16 cellular contexts compared by ENCODE assay signal in the genomic region with DNA sequence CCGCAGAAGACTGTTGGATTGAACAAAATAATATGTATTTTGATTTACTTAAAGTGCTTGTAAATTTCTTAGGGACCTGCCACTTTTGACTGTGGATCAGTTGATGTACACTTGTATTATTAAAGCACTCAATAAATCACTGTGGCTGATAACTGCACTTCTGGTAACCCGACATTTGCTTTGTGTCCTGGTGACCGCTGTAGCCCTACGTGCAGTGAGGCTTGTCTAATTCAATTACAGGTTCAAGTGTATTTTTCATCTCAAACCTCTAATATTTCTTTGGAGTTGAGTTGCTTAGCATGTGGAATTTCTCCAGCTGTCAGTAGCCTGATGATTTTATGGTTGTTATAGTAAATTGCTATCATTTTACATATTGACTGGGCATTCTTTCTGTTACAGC.
A peak's percentile ranks its signal among the peaks of the same experiment; 100 is the strongest.
DNase-seq lines count a peak whose midpoint lies in the region; ATAC-seq and TF ChIP-seq lines count a peak whose summit lies in the region.
"Had no signal": no experiment of that assay in that cellular context is flagged by ENCODE, and none has a peak within 500 bp of the region (broad histone marks: within the 10 kb centered on the region; RNA-seq: fewer than 3 reads in every experiment).

No MANE protein-coding gene starts in this region.

- H3K4me3 ChIP-seq in OCI-LY1 (ENCODE audit: low read depth, low read length, poor library complexity, severe bottlenecking) (no peak overlapping the region), esophagus muscularis mucosa (no peak overlapping the region)
- H3K4me3 ChIP-seq: A549 had no signal

- H3K36me3 ChIP-seq in OCI-LY1 (ENCODE audit: insufficient read depth, low read length): no peaks in the 10 kb centered on the region
- H3K36me3 ChIP-seq in esophagus muscularis mucosa: peaks cover 0 to 15% (median 0%) of the 10 kb centered on the region in 4 donors

- WGBS in esophagus muscularis mucosa: 71% methylated on average over 4 of the region's 4 CpGs

- peak overlapping the region; percentile 71 for H3K27ac Mint-ChIP-seq in stimulated activated memory B cell treated with anti-CD40 and anti-IgM and Interleukin-4, amounts not matched to agents 10 μg/mL and 1 μg/mL and 100 μg/mL, for 72 hours
- no peak overlapping the region for H3K27ac Mint-ChIP-seq in T-helper 2 cell treated with Interferon-gamma antibody and Interleukin-4, amounts not matched to agents 5 μg/mL and 100 μg/mL, for 36 hours
- H3K27ac Mint-ChIP-seq: CD14-positive monocyte, H9 had no signal

- no peaks in the 10 kb centered on the region for H3K79me2 ChIP-seq in OCI-LY1 (ENCODE audit: insufficient read depth, low read length)

- no peaks in the 10 kb centered on the region for H3K27me3 Mint-ChIP-seq in stimulated activated memory B cell treated with anti-CD40 and anti-IgM and Interleukin-4, amounts not matched to agents 10 μg/mL and 1 μg/mL and 100 μg/mL, for 72 hours
- H3K27me3 Mint-ChIP-seq in T-helper 2 cell treated with Interferon-gamma antibody and Interleukin-4, amounts not matched to agents 5 μg/mL and 100 μg/mL, for 36 hours (ENCODE audit: low read depth): no peaks in the 10 kb centered on the region

- H3K9me3 Mint-ChIP-seq in stimulated activated memory B cell treated with anti-CD40 and anti-IgM and Interleukin-4, amounts not matched to agents 10 μg/mL and 1 μg/mL and 100 μg/mL, for 72 hours: no peaks in the 10 kb centered on the region
- H3K9me3 Mint-ChIP-seq in T-helper 2 cell treated with Interferon-gamma antibody and Interleukin-4, amounts not matched to agents 5 μg/mL and 100 μg/mL, for 36 hours: no peaks in the 10 kb centered on the region
- H3K9me3 Mint-ChIP-seq: CD14-positive monocyte, H9 had no signal

- H3K9me2 ChIP-seq in OCI-LY1 (ENCODE audit: low read depth, low read length): no peaks in the 10 kb centered on the region

- TF ChIP-seq CTCF in OCI-LY1 (IDR thresholded peaks at IDR 0.05; ENCODE audit: low read length): no peak
- TF ChIP-seq CTCF in esophagus muscularis mucosa (IDR thresholded peaks at IDR 0.05): no peak

- no peak for DNase-seq in Right ventricle myocardium superior
- DNase-seq in Right ventricle myocardium inferior (ENCODE audit: missing footprints): no peak
- DNase-seq in esophagus muscularis mucosa (ENCODE audit: extremely low spot score): peak; percentile 39
- no peak for DNase-seq in T-helper 2 cell treated with Interferon-gamma antibody and Interleukin-4, amounts not matched to agents 5 μg/mL and 100 μg/mL, for 36 hours (ENCODE audit: low spot score)
- DNase-seq: Caco-2, H9, NCI-H1694, NCI-H2171, NCI-H510A treated with DMSO at 0.1 percent for 48 hours, SW 1271 had no signal

- H3K4me1 Mint-ChIP-seq in stimulated activated memory B cell treated with anti-CD40 and anti-IgM and Interleukin-4, amounts not matched to agents 10 μg/mL and 1 μg/mL and 100 μg/mL, for 72 hours: peaks cover 25% of the 10 kb centered on the region
- H3K4me1 Mint-ChIP-seq in T-helper 2 cell treated with Interferon-gamma antibody and Interleukin-4, amounts not matched to agents 5 μg/mL and 100 μg/mL, for 36 hours (ENCODE audit: low read depth): no peaks in the 10 kb centered on the region
- H3K4me1 Mint-ChIP-seq: CD14-positive monocyte had no signal

- H3K4me3 Mint-ChIP-seq in stimulated activated memory B cell treated with anti-CD40 and anti-IgM and Interleukin-4, amounts not matched to agents 10 μg/mL and 1 μg/mL and 100 μg/mL, for 72 hours: no peak overlapping the region
- no peak overlapping the region for H3K4me3 Mint-ChIP-seq in T-helper 2 cell treated with Interferon-gamma antibody and Interleukin-4, amounts not matched to agents 5 μg/mL and 100 μg/mL, for 36 hours
- H3K4me3 Mint-ChIP-seq: CD14-positive monocyte, H9 had no signal

- H3K9me3 ChIP-seq in OCI-LY1 (ENCODE audit: low read length) (no peaks in the 10 kb centered on the region), esophagus muscularis mucosa (no peaks in the 10 kb centered on the region)
- H3K9me3 ChIP-seq: A549, Caco-2 had no signal

- H3K4me1 ChIP-seq in OCI-LY1 (ENCODE audit: insufficient read depth, low read length, severe bottlenecking) (peaks cover 41% of the 10 kb centered on the region), esophagus muscularis mucosa (no peaks in the 10 kb centered on the region)
- H3K4me1 ChIP-seq: Caco-2 had no signal

- H3K36me3 Mint-ChIP-seq in stimulated activated memory B cell treated with anti-CD40 and anti-IgM and Interleukin-4, amounts not matched to agents 10 μg/mL and 1 μg/mL and 100 μg/mL, for 72 hours: peaks cover 32% of the 10 kb centered on the region
- no peaks in the 10 kb centered on the region for H3K36me3 Mint-ChIP-seq in T-helper 2 cell treated with Interferon-gamma antibody and Interleukin-4, amounts not matched to agents 5 μg/mL and 100 μg/mL, for 36 hours (ENCODE audit: low read depth)

- TF ChIP-seq POLR2A in esophagus muscularis mucosa (IDR thresholded peaks at IDR 0.05; ENCODE audit: low read depth): no peak

- peak overlapping the region; percentile 37; the same call in 1 of the 2 replicates for H3K4me2 ChIP-seq in OCI-LY1 (ENCODE audit: low read length)
- H3K4me2 ChIP-seq: A549 had no signal

- ATAC-seq in Right ventricle myocardium superior (ENCODE audit: poor library complexity) (peak; percentile 43), Right ventricle myocardium inferior (no peak), GM21360 (IDR thresholded peaks at IDR 0.05; ENCODE audit: unreplicated experiment) (no peak), HG02588 (IDR thresholded peaks at IDR 0.05; ENCODE audit: unreplicated experiment) (no peak)
- ATAC-seq in stimulated activated memory B cell treated with anti-CD40 and anti-IgM and Interleukin-4, amounts not matched to agents 10 μg/mL and 1 μg/mL and 100 μg/mL, for 72 hours: no peak

- intact Hi-C loops in Right ventricle myocardium superior (cut with DNase I): no loop called here
- intact Hi-C loops in Right ventricle myocardium inferior (cut with DNase I): no loop called here
- intact Hi-C loops in esophagus muscularis mucosa (cut with DNase I): no loop called here

- no peak for TF ChIP-seq EP300 in esophagus muscularis mucosa (IDR thresholded peaks at IDR 0.05)

- H4K20me1 ChIP-seq in OCI-LY1 (ENCODE audit: insufficient read depth, low read length): no peaks in the 10 kb centered on the region

- H3K9ac ChIP-seq in OCI-LY1 (ENCODE audit: low read length): 0 out of 2 replicates have a peak overlapping the region, but pooled peaks have one; percentile 6

- no peaks in the 10 kb centered on the region for H3F3A ChIP-seq in OCI-LY1 (ENCODE audit: insufficient read depth, low read length)

- no peaks in the 10 kb centered on the region for H3K27me3 ChIP-seq in OCI-LY1 (ENCODE audit: insufficient read depth, low read length)
- no peaks in the 10 kb centered on the region for H3K27me3 ChIP-seq in esophagus muscularis mucosa

- H3K27ac ChIP-seq in OCI-LY1 (ENCODE audit: low read depth, low read length, poor library complexity, severe bottlenecking): no peak overlapping the region
- H3K27ac ChIP-seq in esophagus muscularis mucosa (replicated peaks in 1 of 4): no peak overlapping the region
- H3K27ac ChIP-seq: A549 had no signal

- no peak overlapping the region for H2AFZ ChIP-seq in OCI-LY1 (ENCODE audit: low read length)
